In the genomic region with DNA sequence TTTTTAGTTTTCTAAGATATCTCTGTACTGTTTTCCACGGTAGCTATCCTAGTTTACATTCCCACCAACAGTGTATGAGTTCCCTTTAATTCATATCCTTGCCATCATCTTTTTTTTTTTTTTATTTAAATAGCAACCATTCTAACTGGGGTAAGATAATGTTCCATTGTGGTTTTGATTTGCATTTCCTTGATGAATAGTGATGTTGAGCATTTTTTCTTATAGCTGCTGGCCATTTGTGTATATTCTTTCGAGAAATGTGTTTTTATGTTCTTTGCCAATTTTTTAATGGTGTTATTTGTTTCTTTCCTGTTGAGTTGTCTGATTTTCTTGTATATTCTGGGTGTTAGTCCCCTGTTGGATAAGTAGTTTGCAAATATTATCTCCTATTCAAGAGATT, we compare ENCODE assay signal across 28 cellular contexts.
"Had no signal": no experiment of that assay in that cellular context is flagged by ENCODE, and none has a peak within 500 bp of the region (broad histone marks: within the 10 kb centered on the region; RNA-seq: fewer than 3 reads in every experiment).

No MANE protein-coding gene starts in this region.

- H2AFZ ChIP-seq: neural progenitor cell had no signal

- DNase-seq: effector memory CD8-positive, alpha-beta T cell; erythroblast; esophagus squamous epithelium; gastrocnemius medialis; head of caudate nucleus; kidney; mesendoderm; midbrain; naive thymus-derived CD4-positive, alpha-beta T cell; nucleus accumbens; ovary; posterior cingulate gyrus; psoas muscle; right cardiac atrium; sigmoid colon; stimulated activated CD4-positive, alpha-beta T cell treated with anti-CD3 and anti-CD28 coated beads, Interleukin-2, amount 100 ng/mL, for 24 hours; stimulated activated CD4-positive, alpha-beta T cell treated with anti-CD3 and anti-CD28 coated beads, Interleukin-4, amount 100 ng/mL, for 4 hours; stimulated activated naive CD8-positive, alpha-beta T cell treated with anti-CD3 and anti-CD28 coated beads, Interleukin-15, Interleukin-2, amounts not matched to agents 100 U/mL and 50 U/mL, for 24 hours; substantia nigra; testis; tibial artery had no signal

- H3K36me3 Mint-ChIP-seq: naive thymus-derived CD4-positive, alpha-beta T cell; neural progenitor cell; stimulated activated memory B cell treated with anti-CD40 and anti-IgM and Interleukin-4, amounts not matched to agents 10 μg/mL and 1 μg/mL and 100 μg/mL, for 72 hours; type B pancreatic cell had no signal

- H3K4me1 ChIP-seq: esophagus squamous epithelium, gastrocnemius medialis, psoas muscle, sigmoid colon, testis, tibial artery had no signal

- H3K36me3 ChIP-seq: esophagus squamous epithelium, gastrocnemius medialis, neural progenitor cell, ovary, sigmoid colon, tibial artery had no signal

- H3K27me3 ChIP-seq: esophagus squamous epithelium, gastrocnemius medialis, neural progenitor cell, ovary, sigmoid colon, testis, tibial artery had no signal

- ATAC-seq: effector memory CD8-positive, alpha-beta T cell; gastrocnemius medialis; left lobe of liver; naive thymus-derived CD4-positive, alpha-beta T cell; psoas muscle; right cardiac atrium; stimulated activated memory B cell treated with anti-CD40 and anti-IgM and Interleukin-4, amounts not matched to agents 10 μg/mL and 1 μg/mL and 100 μg/mL, for 72 hours; stimulated activated naive CD8-positive, alpha-beta T cell treated with anti-CD3 and anti-CD28 coated beads, Interleukin-15, Interleukin-2, amounts not matched to agents 100 U/mL and 50 U/mL, for 24 hours had no signal

- H3K27me3 Mint-ChIP-seq: effector memory CD8-positive, alpha-beta T cell; naive thymus-derived CD4-positive, alpha-beta T cell; stimulated activated memory B cell treated with anti-CD40 and anti-IgM and Interleukin-4, amounts not matched to agents 10 μg/mL and 1 μg/mL and 100 μg/mL, for 72 hours; type B pancreatic cell had no signal

- H3K4me3 ChIP-seq: coronary artery, esophagus squamous epithelium, gastrocnemius medialis, lung, neural progenitor cell, ovary, psoas muscle, sigmoid colon, testis, tibial artery had no signal

- H3K27ac Mint-ChIP-seq: effector memory CD8-positive, alpha-beta T cell; naive thymus-derived CD4-positive, alpha-beta T cell; nephron; neural progenitor cell; stimulated activated memory B cell treated with anti-CD40 and anti-IgM and Interleukin-4, amounts not matched to agents 10 μg/mL and 1 μg/mL and 100 μg/mL, for 72 hours; type B pancreatic cell had no signal

- H3K4me3 Mint-ChIP-seq: effector memory CD8-positive, alpha-beta T cell; naive thymus-derived CD4-positive, alpha-beta T cell; nephron; neural progenitor cell; stimulated activated memory B cell treated with anti-CD40 and anti-IgM and Interleukin-4, amounts not matched to agents 10 μg/mL and 1 μg/mL and 100 μg/mL, for 72 hours; type B pancreatic cell had no signal

- H3K9ac ChIP-seq: neural progenitor cell had no signal

- H3K9me3 ChIP-seq: esophagus squamous epithelium, gastrocnemius medialis, ovary, psoas muscle, sigmoid colon, testis, tibial artery had no signal

- H3K27ac ChIP-seq: coronary artery, esophagus squamous epithelium, gastrocnemius medialis, neural progenitor cell, ovary, psoas muscle, sigmoid colon, testis, tibial artery had no signal

- H3K9me3 Mint-ChIP-seq: stimulated activated memory B cell treated with anti-CD40 and anti-IgM and Interleukin-4, amounts not matched to agents 10 μg/mL and 1 μg/mL and 100 μg/mL, for 72 hours had no signal

- H3K4me1 Mint-ChIP-seq: naive thymus-derived CD4-positive, alpha-beta T cell; nephron; neural progenitor cell; stimulated activated memory B cell treated with anti-CD40 and anti-IgM and Interleukin-4, amounts not matched to agents 10 μg/mL and 1 μg/mL and 100 μg/mL, for 72 hours had no signal

- H3K4me2 ChIP-seq: neural progenitor cell had no signal
